8 cellular contexts compared by ENCODE assay signal in genomic region chr17:78497115-78497540, GRCh38.
A peak's percentile ranks its signal among the peaks of the same experiment; 100 is the strongest.
DNase-seq lines count a peak whose midpoint lies in the region; ATAC-seq and TF ChIP-seq lines count a peak whose summit lies in the region.

No MANE protein-coding gene starts in this region.

- peak; percentile 93 to 94 for TF ChIP-seq RAD21 in liver (IDR thresholded peaks at IDR 0.05)

- no peak overlapping the region for H3K27ac ChIP-seq in liver (ENCODE audit: low read depth in 1 of 2, low read length in 2 of 2)

- no peak for ATAC-seq in GM18498 (IDR thresholded peaks at IDR 0.05; ENCODE audit: unreplicated experiment)

- H3K4me1 ChIP-seq in HAP-1 (no peaks in the 10 kb centered on the region), liver (ENCODE audit: control insufficient read depth in 4 of 4, insufficient read depth in 4 of 4, low read length in 3 of 4) (no peaks in the 10 kb centered on the region)

- DNase-seq in Ammon's horn (ENCODE audit: low spot score) (peak; percentile 92), HAP-1 (ENCODE audit: low spot score in 2 of 2) (peak; percentile 63 to 81), NCI-H460 (ENCODE audit: extremely low read depth, low read depth) (peak; percentile 87), dermis microvascular lymphatic vessel endothelial cell (ENCODE audit: low read depth in 2 of 2) (peak; percentile 70 to 82)
- DNase-seq in activated CD4-positive, alpha-beta T cell treated with anti-CD3 and anti-CD28 coated beads for 4 hours: peak; percentile 38 to 52
- peak; percentile 30 to 38 for DNase-seq in stimulated activated CD4-positive, alpha-beta T cell treated with anti-CD3 and anti-CD28 coated beads, Interleukin-4, amount 100 ng/mL, for 48 hours (ENCODE audit: low read depth in 2 of 2)

- H3K9me3 ChIP-seq in HAP-1 (no peaks in the 10 kb centered on the region), liver (ENCODE audit: control insufficient read depth in 4 of 4, low read length in 3 of 4) (no peaks in the 10 kb centered on the region)

- WGBS in liver: 23% methylated on average over 10 of the region's 10 CpGs

- no peak overlapping the region for H3K9ac ChIP-seq in liver (ENCODE audit: low read depth in 1 of 2, low read length in 2 of 2)

- H3K36me3 ChIP-seq in HAP-1 (replicated peaks) (no peaks in the 10 kb centered on the region), liver (ENCODE audit: control insufficient read depth in 4 of 4, insufficient read depth in 3 of 4, low read depth in 1 of 4, low read length in 3 of 4) (no peaks in the 10 kb centered on the region)

- in situ Hi-C loops in HAP-1 (cut with MboI; ENCODE audit: low sequenced_read_pairs): loop anchor here (10.0 kb wide), 1 partner anchor 208 kb away; no protein-coding TSS in a partner anchor

- H3K4me3 ChIP-seq in HAP-1: no peak overlapping the region
- H3K4me3 ChIP-seq in liver (ENCODE audit: low read depth in 1 of 3, low read length in 3 of 3): no peak overlapping the region

- peaks cover 13% of the 10 kb centered on the region for H3K27me3 ChIP-seq in HAP-1 (ENCODE audit: low read depth)
- H3K27me3 ChIP-seq in liver (ENCODE audit: control insufficient read depth in 4 of 4, insufficient read depth in 4 of 4, low read length in 3 of 4): no peaks in the 10 kb centered on the region

- TF ChIP-seq CTCF in liver (IDR thresholded peaks at IDR 0.05; ENCODE audit: low read depth, low read length, missing input control): peak; percentile 73

TF ChIP-seq in liver, 16 proteins besides CTCF, POLR2A, EP300 and RAD21:
- TF ChIP-seq ATF3 (IDR thresholded peaks at IDR 0.05) (no peak), FOXA2 (IDR thresholded peaks at IDR 0.05) (no peak), REST (IDR thresholded peaks at IDR 0.05) (no peak), RXRA (IDR thresholded peaks at IDR 0.05) (no peak), HNF4G (IDR thresholded peaks at IDR 0.05) (no peak), HNF4A (conservative IDR thresholded peaks at IDR 0.05) (no peak)

Comparison
In these comparisons a context has a peak if more than half of its experiments do, and no peak if none do; other contexts are left out.
1. DNase-seq: peak in every context shown above with its lines; median percentile 92 in Ammon's horn; 87 in NCI-H460; 76 in dermis microvascular lymphatic vessel endothelial cell; 72 in HAP-1; 45 in activated CD4-positive, alpha-beta T cell treated with anti-CD3 and anti-CD28 coated beads for 4 hours; 34 in stimulated activated CD4-positive, alpha-beta T cell treated with anti-CD3 and anti-CD28 coated beads, Interleukin-4, amount 100 ng/mL, for 48 hours.